In the genomic region with DNA sequence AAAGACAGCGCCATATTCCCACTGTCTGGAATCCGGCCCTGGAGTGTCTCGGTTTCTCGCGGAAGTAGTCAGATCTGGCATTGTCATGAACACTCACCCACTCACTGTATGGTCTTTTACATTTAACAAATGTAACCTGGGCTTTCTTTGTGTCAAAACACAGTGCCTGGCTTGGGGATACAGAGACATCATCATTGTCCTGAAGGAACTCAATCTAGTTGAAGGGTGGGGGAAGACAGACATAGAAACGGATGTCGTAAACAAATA, we compare ENCODE assay signal across 1 cellular context.
TF ChIP-seq lines count a peak whose summit lies in the region.

No MANE protein-coding gene starts in this region.

TF ChIP-seq in SK-N-SH treated with all-trans-retinoic acid at 6 μM for 48 hours, 23 proteins besides CTCF, POLR2A, EP300 and RAD21 (continued from another document):
- TF ChIP-seq, protein P1, sequence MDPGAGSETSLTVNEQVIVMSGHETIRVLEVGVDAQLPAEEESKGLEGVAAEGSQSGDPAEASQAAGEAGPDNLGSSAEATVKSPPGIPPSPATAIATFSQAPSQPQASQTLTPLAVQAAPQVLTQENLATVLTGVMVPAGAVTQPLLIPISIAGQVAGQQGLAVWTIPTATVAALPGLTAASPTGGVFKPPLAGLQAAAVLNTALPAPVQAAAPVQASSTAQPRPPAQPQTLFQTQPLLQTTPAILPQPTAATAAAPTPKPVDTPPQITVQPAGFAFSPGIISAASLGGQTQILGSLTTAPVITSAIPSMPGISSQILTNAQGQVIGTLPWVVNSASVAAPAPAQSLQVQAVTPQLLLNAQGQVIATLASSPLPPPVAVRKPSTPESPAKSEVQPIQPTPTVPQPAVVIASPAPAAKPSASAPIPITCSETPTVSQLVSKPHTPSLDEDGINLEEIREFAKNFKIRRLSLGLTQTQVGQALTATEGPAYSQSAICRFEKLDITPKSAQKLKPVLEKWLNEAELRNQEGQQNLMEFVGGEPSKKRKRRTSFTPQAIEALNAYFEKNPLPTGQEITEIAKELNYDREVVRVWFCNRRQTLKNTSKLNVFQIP (CRISPR knock-in tag; IDR thresholded peaks at IDR 0.05; ENCODE audit: borderline replicate concordance, low read depth): no peak
- TF ChIP-seq ISL1 (CRISPR knock-in tag; IDR thresholded peaks at IDR 0.05) (no peak), GLIS3 (CRISPR knock-in tag; IDR thresholded peaks at IDR 0.05) (no peak), OSR1 (CRISPR knock-in tag; IDR thresholded peaks at IDR 0.05) (no peak), ZNF565 (CRISPR knock-in tag; conservative IDR thresholded peaks at IDR 0.05; ENCODE audit: low read depth) (no peak), PPARA (CRISPR knock-in tag; IDR thresholded peaks at IDR 0.05; ENCODE audit: borderline replicate concordance) (no peak), TOX (CRISPR knock-in tag; IDR thresholded peaks at IDR 0.05; ENCODE audit: borderline replicate concordance) (no peak), SNAI2 (CRISPR knock-in tag; IDR thresholded peaks at IDR 0.05) (no peak), RARB (CRISPR knock-in tag; IDR thresholded peaks at IDR 0.05) (no peak), ZNF8 (CRISPR knock-in tag; IDR thresholded peaks at IDR 0.05) (no peak)
- TF ChIP-seq, protein P2, sequence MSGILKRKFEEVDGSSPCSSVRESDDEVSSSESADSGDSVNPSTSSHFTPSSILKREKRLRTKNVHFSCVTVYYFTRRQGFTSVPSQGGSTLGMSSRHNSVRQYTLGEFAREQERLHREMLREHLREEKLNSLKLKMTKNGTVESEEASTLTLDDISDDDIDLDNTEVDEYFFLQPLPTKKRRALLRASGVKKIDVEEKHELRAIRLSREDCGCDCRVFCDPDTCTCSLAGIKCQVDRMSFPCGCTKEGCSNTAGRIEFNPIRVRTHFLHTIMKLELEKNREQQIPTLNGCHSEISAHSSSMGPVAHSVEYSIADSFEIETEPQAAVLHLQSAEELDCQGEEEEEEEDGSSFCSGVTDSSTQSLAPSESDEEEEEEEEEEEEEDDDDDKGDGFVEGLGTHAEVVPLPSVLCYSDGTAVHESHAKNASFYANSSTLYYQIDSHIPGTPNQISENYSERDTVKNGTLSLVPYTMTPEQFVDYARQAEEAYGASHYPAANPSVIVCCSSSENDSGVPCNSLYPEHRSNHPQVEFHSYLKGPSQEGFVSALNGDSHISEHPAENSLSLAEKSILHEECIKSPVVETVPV (CRISPR knock-in tag; IDR thresholded peaks at IDR 0.05): no peak
- TF ChIP-seq, protein P3, sequence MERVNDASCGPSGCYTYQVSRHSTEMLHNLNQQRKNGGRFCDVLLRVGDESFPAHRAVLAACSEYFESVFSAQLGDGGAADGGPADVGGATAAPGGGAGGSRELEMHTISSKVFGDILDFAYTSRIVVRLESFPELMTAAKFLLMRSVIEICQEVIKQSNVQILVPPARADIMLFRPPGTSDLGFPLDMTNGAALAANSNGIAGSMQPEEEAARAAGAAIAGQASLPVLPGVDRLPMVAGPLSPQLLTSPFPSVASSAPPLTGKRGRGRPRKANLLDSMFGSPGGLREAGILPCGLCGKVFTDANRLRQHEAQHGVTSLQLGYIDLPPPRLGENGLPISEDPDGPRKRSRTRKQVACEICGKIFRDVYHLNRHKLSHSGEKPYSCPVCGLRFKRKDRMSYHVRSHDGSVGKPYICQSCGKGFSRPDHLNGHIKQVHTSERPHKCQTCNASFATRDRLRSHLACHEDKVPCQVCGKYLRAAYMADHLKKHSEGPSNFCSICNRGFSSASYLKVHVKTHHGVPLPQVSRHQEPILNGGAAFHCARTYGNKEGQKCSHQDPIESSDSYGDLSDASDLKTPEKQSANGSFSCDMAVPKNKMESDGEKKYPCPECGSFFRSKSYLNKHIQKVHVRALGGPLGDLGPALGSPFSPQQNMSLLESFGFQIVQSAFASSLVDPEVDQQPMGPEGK (CRISPR knock-in tag; IDR thresholded peaks at IDR 0.05; ENCODE audit: borderline replicate concordance): no peak
